Comparison of ENCODE assay signal across 8 cellular contexts in genomic region chr12:48936379-48936979, GRCh38.
A peak's percentile ranks its signal among the peaks of the same experiment; 100 is the strongest.
DNase-seq lines count a peak whose midpoint lies in the region; ATAC-seq and TF ChIP-seq lines count a peak whose summit lies in the region.

No MANE protein-coding gene starts in this region.

- ATAC-seq in HG03025 (IDR thresholded peaks at IDR 0.05; ENCODE audit: low FRiP score, unreplicated experiment) = no peak

- H3K27me3 ChIP-seq in iPS DF 6.9 (ENCODE audit: control insufficient read depth, insufficient read depth, low read length) = no peaks in the 10 kb centered on the region

- TF ChIP-seq CTCF in GM12872 (IDR thresholded peaks at IDR 0.05; ENCODE audit: insufficient read depth, low read depth, low read length) = peak; percentile 96
- peak; percentile 96 for TF ChIP-seq CTCF in NB4 (IDR thresholded peaks at IDR 0.05; ENCODE audit: low read depth, low read length)
- TF ChIP-seq CTCF in astrocyte of the spinal cord (IDR thresholded peaks at IDR 0.05; ENCODE audit: low read depth, low read length) = peak; percentile 95

- in situ Hi-C loops in astrocyte of the spinal cord (cut with HindIII; ENCODE audit: low sequenced_read_pairs) = no loop called here

- no peak for TF ChIP-seq POLR2A in NB4 (IDR thresholded peaks at IDR 0.05; ENCODE audit: extremely low read depth, insufficient read length)

- H3K4me1 ChIP-seq in iPS DF 6.9 (ENCODE audit: control insufficient read depth, insufficient read depth, low read length) = no peaks in the 10 kb centered on the region

- DNase-seq in NB4 (ENCODE audit: low read depth) (peak; percentile 76), UCSD-AML1 (lab: John Stamatoyannopoulos, UW; ENCODE audit: unreplicated experiment) (peak; percentile 65), astrocyte of the spinal cord (ENCODE audit: low read depth, low spot score) (peak; percentile 62), iPS DF 6.9 (ENCODE audit: low read depth, low spot score) (peak; percentile 61), NCI-H526 treated with DMSO at 0.1 percent for 48 hours (lab: John Stamatoyannopoulos, UW) (no peak)
- DNase-seq in stimulated activated CD4-positive, alpha-beta T cell treated with anti-CD3 and anti-CD28 coated beads, Interleukin-12 subunit alpha, Interleukin-12 subunit beta, amount 100 ng/mL, for 48 hours (ENCODE audit: low read depth in 2 of 3, low spot score in 1 of 3) = peak; percentile 57 to 90 (median 75)

- no peak overlapping the region for H3K4me3 ChIP-seq in NB4 (ENCODE audit: low read depth, low read length)
- no peak overlapping the region for H3K4me3 ChIP-seq in astrocyte of the spinal cord (ENCODE audit: low read depth, low read length)
- H3K4me3 ChIP-seq in iPS DF 6.9 (ENCODE audit: low read length) = no peak overlapping the region

- H3K9me3 ChIP-seq in iPS DF 6.9 (ENCODE audit: control insufficient read depth, insufficient read depth, low read length) = no peaks in the 10 kb centered on the region

- no peak overlapping the region for H3K27ac ChIP-seq in iPS DF 6.9 (ENCODE audit: low read length)

- peaks cover 29% of the 10 kb centered on the region for H3K36me3 ChIP-seq in iPS DF 6.9 (ENCODE audit: control insufficient read depth, insufficient read depth, low read length)
